14 cellular contexts compared by ENCODE assay signal in the genomic region with DNA sequence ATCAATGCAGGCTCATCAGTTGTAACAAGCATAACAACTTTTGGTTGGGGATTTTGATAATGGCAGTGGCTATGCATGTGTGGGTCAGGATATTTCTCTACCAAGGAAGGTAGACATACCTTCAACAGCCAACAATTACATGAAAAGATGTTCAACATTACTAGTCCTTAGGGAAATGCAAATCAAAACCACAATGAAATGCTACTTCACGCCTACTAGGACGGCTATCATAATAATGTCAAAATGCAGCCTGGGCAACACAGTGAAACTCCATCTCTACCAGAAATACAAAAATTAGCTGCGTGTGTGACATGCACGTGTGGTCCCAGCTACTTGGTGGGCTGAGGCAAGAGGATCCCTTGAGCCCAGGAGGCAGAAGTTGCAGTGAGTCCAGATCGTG. TPM values are rescaled to one million over a fixed set of nuclear protein-coding genes. Genes with fewer than 3 reads are reported as not detected.
"Had no signal": no experiment of that assay in that cellular context is flagged by ENCODE, and none has a peak within 500 bp of the region (broad histone marks: within the 10 kb centered on the region; RNA-seq: fewer than 3 reads in every experiment).

No MANE protein-coding gene starts in this region.

- DNase-seq: activated CD4-positive, alpha-beta T cell treated with anti-CD3 and anti-CD28 coated beads for 1 hour; dermis blood vessel endothelial cell; foreskin fibroblast; natural killer cell; stimulated activated CD4-positive, alpha-beta T cell treated with anti-CD3 and anti-CD28 coated beads, Interleukin-4, amount 100 ng/mL, for 1 hour; testis had no signal

- ATAC-seq: natural killer cell, sciatic nerve had no signal

- H3K27me3 ChIP-seq: cardiac muscle cell, hepatocyte, testis had no signal

- H3K4me3 ChIP-seq: cardiac muscle cell, hepatocyte, smooth muscle cell, testis had no signal

- H3K9me3 ChIP-seq: testis had no signal

- H3K27ac ChIP-seq: cardiac muscle cell, epithelial cell of prostate, hepatocyte, parathyroid adenoma, testis had no signal

- H3K36me3 ChIP-seq: cardiac muscle cell had no signal

- H3K4me1 ChIP-seq: parathyroid adenoma, testis had no signal

RNA-seq across cellular contexts. Expression of a gene that starts 7.3 kb away (rescaled TPM):
- total RNA-seq: dermis blood vessel endothelial cell; hepatocyte; mesenteric fat pad; sciatic nerve; smooth muscle cell; T-helper 1 cell treated with Interleukin-12 subunit alpha and Interleukin-12 subunit beta and Interleukin-4 antibody, amounts not matched to agents 30 ng/mL and 1 ng/mL, for 36 hours had no signal
